8 cellular contexts compared by ENCODE assay signal in the genomic region with DNA sequence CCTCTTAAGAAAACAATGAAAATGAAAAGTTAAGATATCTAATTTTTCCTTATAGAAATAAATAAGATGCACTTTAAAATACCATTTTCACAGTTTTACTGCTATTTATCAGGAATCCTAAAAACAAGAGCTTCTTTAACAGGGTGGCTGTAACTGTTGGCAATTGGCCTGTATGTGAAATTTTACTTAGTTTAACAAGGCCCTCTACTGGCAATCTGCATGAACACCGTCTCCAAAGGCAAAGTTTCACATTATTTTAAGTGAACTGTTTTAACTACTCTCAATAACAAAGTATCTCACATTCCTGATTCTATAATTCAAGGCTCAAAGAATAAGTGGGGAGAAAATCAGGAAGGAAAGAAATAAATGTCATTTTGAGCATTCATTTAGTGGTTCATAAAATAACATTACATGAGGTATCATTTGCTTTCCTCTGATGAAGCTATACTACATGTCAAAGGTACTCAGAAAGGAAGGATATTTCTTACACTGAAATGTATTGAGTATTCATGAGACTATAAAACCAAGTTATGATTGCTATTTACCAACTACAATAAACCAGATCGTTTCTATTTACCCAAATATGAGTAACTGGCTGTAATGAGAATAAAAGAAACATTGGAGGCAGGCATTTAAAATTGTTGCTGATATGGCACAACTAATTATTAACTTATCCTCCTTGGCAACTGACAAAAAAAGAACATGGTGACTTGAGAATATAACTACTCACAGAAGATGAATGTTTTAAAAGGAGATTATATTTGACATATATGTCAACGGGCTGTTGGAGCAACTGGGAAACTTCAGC. TPM values are rescaled to one million over a fixed set of nuclear protein-coding genes. Genes with fewer than 3 reads are reported as not detected.
A peak's percentile ranks its signal among the peaks of the same experiment; 100 is the strongest.
DNase-seq lines count a peak whose midpoint lies in the region; ATAC-seq and TF ChIP-seq lines count a peak whose summit lies in the region.

No MANE protein-coding gene starts in this region.

- H3K36me3 ChIP-seq in ascending aorta (no peaks in the 10 kb centered on the region), kidney epithelial cell (ENCODE audit: control insufficient read depth, insufficient read depth, low read length) (no peaks in the 10 kb centered on the region)

- TF ChIP-seq CTCF in ascending aorta (IDR thresholded peaks at IDR 0.05) (peak in 2 of 3 experiments; percentile 27 to 41), kidney epithelial cell (IDR thresholded peaks at IDR 0.05; ENCODE audit: insufficient read depth, low read length, poor library complexity, severe bottlenecking) (peak; percentile 65)

- H3K27me3 ChIP-seq in ascending aorta = no peaks in the 10 kb centered on the region
- no peaks in the 10 kb centered on the region for H3K27me3 ChIP-seq in kidney epithelial cell (ENCODE audit: control insufficient read depth, insufficient read depth, low read length)

- no peak overlapping the region for H3K27ac ChIP-seq in ascending aorta

- H3K4me3 ChIP-seq in ascending aorta (no peak overlapping the region), kidney epithelial cell (ENCODE audit: low read depth, low read length) (no peak overlapping the region)

- no peaks in the 10 kb centered on the region for H3K4me1 ChIP-seq in ascending aorta

- peak; percentile 55 for DNase-seq in Caki2 (ENCODE audit: low read depth)
- peak; percentile 34 for DNase-seq in NCI-H1105 (lab: John Stamatoyannopoulos, UW)
- no peak for DNase-seq in ascending aorta (ENCODE audit: low spot score in 2 of 2)
- no peak for DNase-seq in kidney epithelial cell (ENCODE audit: low read depth)
- no peak for DNase-seq in germinal center (ENCODE audit: low spot score)

- H3K9me3 ChIP-seq in ascending aorta = no peaks in the 10 kb centered on the region

- intact Hi-C loops in ascending aorta (cut with DNase I) = no loop called here

- in situ Hi-C loops in Caki2 (cut with HindIII; ENCODE audit: low pct_unique_long_range_greater_than_20kb, low sequenced_read_pairs) = no loop called here

- peak; percentile 64 for ATAC-seq in GM21528 (IDR thresholded peaks at IDR 0.05; ENCODE audit: low FRiP score, unreplicated experiment)
- ATAC-seq in HG03159 (IDR thresholded peaks at IDR 0.05; ENCODE audit: unreplicated experiment) = no peak
- no peak for ATAC-seq in HG03108 (IDR thresholded peaks at IDR 0.05; ENCODE audit: unreplicated experiment)

RNA-seq across cellular contexts. Expression of a gene that starts 7.0 kb away (rescaled TPM):
- 3.1 and 3.4 TPM in 2 replicates for total RNA-seq in Caki2 (2014; rRNA removed; shearing (Covaris generic); ENCODE audit: low replicate concordance)
- total RNA-seq in ascending aorta = 0.75 TPM
- 0.33 and 0.82 TPM in 2 replicates for total RNA-seq in kidney epithelial cell

Comparison
In these comparisons a context has a peak if more than half of its experiments do, and no peak if none do; other contexts are left out.
1. DNase-seq: peak in Caki2 (single experiment) and NCI-H1105 (single experiment); none in ascending aorta (0 of 2), kidney epithelial cell (single experiment) and germinal center (single experiment).